ENCODE assay signal across 9 cellular contexts in genomic region chr3:80241791-80242190, GRCh38.
"Had no signal": no experiment of that assay in that cellular context is flagged by ENCODE, and none has a peak within 500 bp of the region (broad histone marks: within the 10 kb centered on the region; RNA-seq: fewer than 3 reads in every experiment).

No MANE protein-coding gene starts in this region.

- H3K27ac ChIP-seq: HL-60, KMS-11 had no signal

- FAIRE-seq: HepG2, HTR-8/SVneo, K562 had no signal

- H3K4me2 ChIP-seq: KMS-11 had no signal

- H3K4me1 Mint-ChIP-seq: IgD-negative memory B cell had no signal

- H3K36me3 Mint-ChIP-seq: IgD-negative memory B cell had no signal

- H3K4me3 Mint-ChIP-seq: IgD-negative memory B cell had no signal

- ATAC-seq: HepG2, K562 had no signal

- DNase-seq: IMR-90, KBM-7, KG1 had no signal

- H3K27me3 Mint-ChIP-seq: IgD-negative memory B cell had no signal

- H3K27ac Mint-ChIP-seq: IgD-negative memory B cell had no signal

- H3K4me3 ChIP-seq: K562 had no signal
